Comparison of ENCODE assay signal across 5 cellular contexts in the genomic region with DNA sequence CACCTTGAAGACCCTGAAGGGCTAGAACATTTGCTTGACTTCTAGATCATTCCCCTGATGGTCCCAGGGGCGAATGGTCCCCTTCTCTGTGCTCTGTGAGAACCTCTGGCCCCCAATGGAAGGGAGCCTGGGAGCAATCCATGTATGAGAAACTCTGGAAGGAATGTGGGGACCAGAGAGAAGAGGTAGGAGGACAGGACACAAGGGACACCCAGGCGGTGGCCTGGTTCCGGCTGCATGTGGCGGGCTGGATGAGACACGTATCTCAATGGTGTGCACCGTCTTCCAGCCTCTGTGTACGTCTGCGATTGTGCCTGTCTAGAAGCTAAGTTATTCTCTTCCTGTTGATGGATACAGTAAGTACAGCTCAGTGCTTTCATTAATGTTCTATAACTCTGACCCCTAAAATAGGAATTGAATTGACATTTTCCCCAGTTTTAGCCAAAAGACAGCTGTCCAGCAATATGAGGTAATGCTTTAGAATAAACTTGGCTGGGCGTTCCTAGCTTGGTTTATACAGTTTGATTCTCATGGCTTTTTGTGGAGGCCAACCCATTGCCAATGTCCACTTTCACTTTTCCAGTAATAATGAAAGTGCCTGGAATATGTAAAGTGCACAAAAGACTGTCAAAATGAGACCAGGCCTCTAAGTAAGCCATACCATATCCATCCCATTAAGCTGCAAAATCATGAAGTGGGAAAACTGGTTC.
"Had no signal": no experiment of that assay in that cellular context is flagged by ENCODE, and none has a peak within 500 bp of the region (broad histone marks: within the 10 kb centered on the region; RNA-seq: fewer than 3 reads in every experiment).

No MANE protein-coding gene starts in this region.

- H2AFZ ChIP-seq: GM23338 had no signal

- H3K9me3 ChIP-seq: HAP-1 had no signal

- H3K4me3 ChIP-seq: GM23338, HAP-1, K562 had no signal

- H3K4me2 ChIP-seq: GM23338 had no signal

- H3K4me1 ChIP-seq: HAP-1 had no signal

- DNase-seq: IMR-90, KG1 had no signal

- H3K36me3 ChIP-seq: HAP-1 had no signal
